In genomic region chr1:50174101-50174500, GRCh38 we compare ENCODE assay signal across 26 cellular contexts.
"Had no signal": no experiment of that assay in that cellular context is flagged by ENCODE, and none has a peak within 500 bp of the region (broad histone marks: within the 10 kb centered on the region; RNA-seq: fewer than 3 reads in every experiment).

No MANE protein-coding gene starts in this region.

- H3K36me3 Mint-ChIP-seq: natural killer cell treated with Interleukin-12 subunit alpha and Interleukin-12 subunit beta and Interleukin-15 and Interleukin-18, amount 100 ng/mL, for 72 hours; stimulated activated effector memory CD8-positive, alpha-beta T cell treated with anti-CD3 and anti-CD28 coated beads, Interleukin-12 subunit alpha, Interleukin-12 subunit beta, amount 100 ng/mL, for 72 hours; stimulated activated naive B cell treated with anti-CD40 and anti-IgM and Interleukin-4, amounts not matched to agents 10 μg/mL and 1 μg/mL and 100 μg/mL, for 72 hours had no signal

- H3K27ac ChIP-seq: neutrophil, pancreas, psoas muscle, right lobe of liver, sigmoid colon, stomach, thoracic aorta, thyroid gland, tibial nerve, upper lobe of left lung, vagina had no signal

- H3K36me3 ChIP-seq: neutrophil, pancreas, right lobe of liver, sigmoid colon, stomach, thoracic aorta, thyroid gland, tibial nerve, upper lobe of left lung, vagina had no signal

- H3K4me3 ChIP-seq: pancreas, psoas muscle, right lobe of liver, sigmoid colon, stomach, thoracic aorta, thyroid gland, tibial nerve, upper lobe of left lung, vagina had no signal

- H3K4me3 Mint-ChIP-seq: natural killer cell treated with Interleukin-12 subunit alpha and Interleukin-12 subunit beta and Interleukin-15 and Interleukin-18, amount 100 ng/mL, for 72 hours; nephron progenitor cell; neural crest cell; stimulated activated effector memory CD8-positive, alpha-beta T cell treated with anti-CD3 and anti-CD28 coated beads, Interleukin-12 subunit alpha, Interleukin-12 subunit beta, amount 100 ng/mL, for 72 hours; stimulated activated naive B cell treated with anti-CD40 and anti-IgM and Interleukin-4, amounts not matched to agents 10 μg/mL and 1 μg/mL and 100 μg/mL, for 72 hours; stimulated activated naive CD8-positive, alpha-beta T cell treated with anti-CD3 and anti-CD28 coated beads, Interleukin-15, Interleukin-2, amounts not matched to agents 100 ng/mL and 50 ng/mL, for 24 hours had no signal

- H3K9me3 Mint-ChIP-seq: natural killer cell treated with Interleukin-12 subunit alpha and Interleukin-12 subunit beta and Interleukin-15 and Interleukin-18, amount 100 ng/mL, for 72 hours; stimulated activated effector memory CD8-positive, alpha-beta T cell treated with anti-CD3 and anti-CD28 coated beads, Interleukin-12 subunit alpha, Interleukin-12 subunit beta, amount 100 ng/mL, for 72 hours; stimulated activated naive B cell treated with anti-CD40 and anti-IgM and Interleukin-4, amounts not matched to agents 10 μg/mL and 1 μg/mL and 100 μg/mL, for 72 hours; stimulated activated naive CD8-positive, alpha-beta T cell treated with anti-CD3 and anti-CD28 coated beads, Interleukin-15, Interleukin-2, amounts not matched to agents 100 ng/mL and 50 ng/mL, for 24 hours had no signal

- H3K9me3 ChIP-seq: neutrophil, pancreas, psoas muscle, right lobe of liver, sigmoid colon, stomach, thoracic aorta, thyroid gland, tibial nerve, upper lobe of left lung, vagina had no signal

- H3K4me1 ChIP-seq: pancreas, psoas muscle, right lobe of liver, sigmoid colon, stomach, thyroid gland, tibial nerve, upper lobe of left lung, vagina had no signal

- ATAC-seq: natural killer cell treated with Interleukin-12 subunit alpha and Interleukin-12 subunit beta and Interleukin-15 and Interleukin-18, amount 100 ng/mL, for 72 hours; pancreas; psoas muscle; right cardiac atrium; right lobe of liver; stimulated activated effector memory CD8-positive, alpha-beta T cell treated with anti-CD3 and anti-CD28 coated beads, Interleukin-12 subunit alpha, Interleukin-12 subunit beta, amount 100 ng/mL, for 72 hours; stimulated activated naive B cell treated with anti-CD40 and anti-IgM and Interleukin-4, amounts not matched to agents 10 μg/mL and 1 μg/mL and 100 μg/mL, for 72 hours had no signal

- H3K27me3 ChIP-seq: neutrophil, right lobe of liver, thyroid gland, tibial nerve, upper lobe of left lung, vagina had no signal

- H3K4me1 Mint-ChIP-seq: nephron progenitor cell; neural crest cell; stimulated activated effector memory CD8-positive, alpha-beta T cell treated with anti-CD3 and anti-CD28 coated beads, Interleukin-12 subunit alpha, Interleukin-12 subunit beta, amount 100 ng/mL, for 72 hours; stimulated activated naive B cell treated with anti-CD40 and anti-IgM and Interleukin-4, amounts not matched to agents 10 μg/mL and 1 μg/mL and 100 μg/mL, for 72 hours had no signal

- DNase-seq: nephron progenitor cell; nucleus accumbens; pancreas; psoas muscle; right cardiac atrium; right lobe of liver; sigmoid colon; small intestine; stimulated activated CD4-positive, alpha-beta T cell treated with anti-CD3 and anti-CD28 coated beads, Interleukin-15, amount 100 ng/mL, for 24 hours; stimulated activated CD4-positive, alpha-beta T cell treated with anti-CD3 and anti-CD28 coated beads, Interleukin-2, amount 100 ng/mL, for 24 hours; stimulated activated CD4-positive, alpha-beta T cell treated with anti-CD3 and anti-CD28 coated beads, Interleukin-2, amount 100 ng/mL, for 48 hours; stimulated activated CD4-positive, alpha-beta T cell treated with anti-CD3 and anti-CD28 coated beads, Interleukin-4, amount 100 ng/mL, for 24 hours; stimulated activated naive B cell treated with anti-CD40 and anti-IgM and Interleukin-4, amounts not matched to agents 10 μg/mL and 1 μg/mL and 100 μg/mL, for 72 hours; stimulated activated naive CD4-positive, alpha-beta T cell treated with Interleukin-2 at 50 U/mL for 16 hours; stomach; thyroid gland; trophoblast cell; upper lobe of left lung had no signal

- H3K27ac Mint-ChIP-seq: natural killer cell treated with Interleukin-12 subunit alpha and Interleukin-12 subunit beta and Interleukin-15 and Interleukin-18, amount 100 ng/mL, for 72 hours; nephron progenitor cell; stimulated activated effector memory CD8-positive, alpha-beta T cell treated with anti-CD3 and anti-CD28 coated beads, Interleukin-12 subunit alpha, Interleukin-12 subunit beta, amount 100 ng/mL, for 72 hours; stimulated activated naive B cell treated with anti-CD40 and anti-IgM and Interleukin-4, amounts not matched to agents 10 μg/mL and 1 μg/mL and 100 μg/mL, for 72 hours; stimulated activated naive CD8-positive, alpha-beta T cell treated with anti-CD3 and anti-CD28 coated beads, Interleukin-15, Interleukin-2, amounts not matched to agents 100 ng/mL and 50 ng/mL, for 24 hours had no signal
